27 cellular contexts compared by ENCODE assay signal in the genomic region with DNA sequence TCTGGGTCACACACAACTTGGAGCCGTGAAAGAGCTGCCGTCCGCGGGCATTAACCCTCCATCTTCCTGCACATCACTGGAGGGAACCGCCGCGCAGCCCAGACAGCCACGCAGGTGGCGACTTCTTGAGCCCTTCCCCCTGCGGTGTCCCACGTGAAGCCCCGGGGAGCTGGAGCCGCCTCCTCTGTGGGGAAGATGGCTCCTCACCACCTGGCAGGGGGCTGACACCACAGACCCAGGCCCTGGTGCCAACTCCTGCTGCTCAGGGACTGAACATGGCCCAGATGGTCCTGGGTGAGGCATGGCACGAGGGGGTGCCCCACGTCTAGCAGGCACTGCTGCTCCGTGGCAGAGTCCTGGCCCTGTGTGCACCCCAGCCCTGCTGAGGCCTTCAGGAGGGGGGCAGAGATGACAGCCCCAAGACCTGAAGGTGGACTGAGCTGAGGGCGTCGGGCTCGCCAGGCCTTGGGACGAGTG. TPM values are rescaled to one million over a fixed set of nuclear protein-coding genes. Genes with fewer than 3 reads are reported as not detected.
"Had no signal": no experiment of that assay in that cellular context is flagged by ENCODE, and none has a peak within 500 bp of the region (broad histone marks: within the 10 kb centered on the region; RNA-seq: fewer than 3 reads in every experiment).

No MANE protein-coding gene starts in this region.

- H3K9me3 Mint-ChIP-seq: activated B cell treated with CpG ODN at 0.5 μM for 24 hours; activated CD4-positive, alpha-beta memory T cell treated with anti-CD3 and anti-CD28 coated beads for 36 hours; activated CD4-positive, alpha-beta T cell treated with anti-CD3 and anti-CD28 coated beads, Interleukin-2, amount 10 ng/mL, durations not matched to agents 24 days and 14 days; activated naive CD4-positive, alpha-beta T cell treated with anti-CD3 and anti-CD28 coated beads for 36 hours; activated T-helper 17 cell treated with anti-CD3 and anti-CD28 coated beads, Interleukin-2, amount 50 U/mL, for 72 hours; T-cell had no signal

- H3K9me3 ChIP-seq: Peyer's patch had no signal

- H3K27ac Mint-ChIP-seq: activated B cell treated with CpG ODN at 0.5 μM for 24 hours; activated CD4-positive, alpha-beta memory T cell treated with anti-CD3 and anti-CD28 coated beads for 36 hours; activated CD4-positive, alpha-beta T cell treated with anti-CD3 and anti-CD28 coated beads, Interleukin-2, amount 10 ng/mL, durations not matched to agents 24 days and 14 days; activated naive CD4-positive, alpha-beta T cell treated with anti-CD3 and anti-CD28 coated beads for 36 hours; activated naive CD8-positive, alpha-beta T cell; activated T-helper 17 cell treated with anti-CD3 and anti-CD28 coated beads, Interleukin-2, amount 50 U/mL, for 72 hours; T-cell had no signal

- ATAC-seq: activated T-helper 17 cell treated with anti-CD3 and anti-CD28 coated beads, Interleukin-2, amount 50 U/mL, for 72 hours; T-cell had no signal

- H3K27ac ChIP-seq: brain microvascular endothelial cell, Peyer's patch, RWPE1 had no signal

- H3K4me1 Mint-ChIP-seq: activated B cell treated with CpG ODN at 0.5 μM for 24 hours; activated CD4-positive, alpha-beta T cell treated with anti-CD3 and anti-CD28 coated beads, Interleukin-2, amount 10 ng/mL, durations not matched to agents 24 days and 14 days; activated T-helper 17 cell treated with anti-CD3 and anti-CD28 coated beads, Interleukin-2, amount 50 U/mL, for 72 hours; T-cell had no signal

- DNase-seq: activated B cell treated with CpG ODN at 0.5 μM for 24 hours; activated CD4-positive, alpha-beta memory T cell treated with anti-CD3 and anti-CD28 coated beads for 36 hours; activated CD4-positive, alpha-beta T cell treated with anti-CD3 and anti-CD28 coated beads for 1 hour; activated CD4-positive, alpha-beta T cell treated with anti-CD3 and anti-CD28 coated beads, Interleukin-2, amount 10 ng/mL, durations not matched to agents 24 days and 14 days; activated CD8-positive, alpha-beta memory T cell treated with anti-CD3 and anti-CD28 coated beads for 24 hours; activated gamma-delta T cell; activated naive CD4-positive, alpha-beta T cell treated with anti-CD3 and anti-CD28 coated beads for 36 hours; activated T-cell treated with anti-CD3 and anti-CD28 coated beads for 4 hours; activated T-cell treated with anti-CD3 and anti-CD28 coated beads, Interleukin-2, amount 50 U/mL, for 48 hours; amygdala; brain microvascular endothelial cell; caudate nucleus; MM.1S; NCI-H1105; NCI-H1436; NCI-H1694 treated with DMSO at 0.1 percent for 48 hours; NCI-H2029 treated with DMSO at 0.1 percent for 48 hours; NCI-H510A treated with DMSO at 0.1 percent for 48 hours; NCI-H69; SIG-M5; T-cell; T-helper 2 cell; T1000 had no signal

- H3K36me3 Mint-ChIP-seq: activated CD4-positive, alpha-beta memory T cell treated with anti-CD3 and anti-CD28 coated beads for 36 hours; activated naive CD8-positive, alpha-beta T cell; T-cell had no signal

- H3K4me1 ChIP-seq: Peyer's patch had no signal

- H3K27me3 ChIP-seq: brain microvascular endothelial cell, Peyer's patch had no signal

- H3K4me3 ChIP-seq: Peyer's patch had no signal

- H3K4me3 Mint-ChIP-seq: activated B cell treated with CpG ODN at 0.5 μM for 24 hours; activated CD4-positive, alpha-beta memory T cell treated with anti-CD3 and anti-CD28 coated beads for 36 hours; activated CD4-positive, alpha-beta T cell treated with anti-CD3 and anti-CD28 coated beads, Interleukin-2, amount 10 ng/mL, durations not matched to agents 24 days and 14 days; activated naive CD4-positive, alpha-beta T cell treated with anti-CD3 and anti-CD28 coated beads for 36 hours; activated naive CD8-positive, alpha-beta T cell; activated T-helper 17 cell treated with anti-CD3 and anti-CD28 coated beads, Interleukin-2, amount 50 U/mL, for 72 hours; T-cell had no signal

- H3K36me3 ChIP-seq: brain microvascular endothelial cell, Peyer's patch had no signal

RNA-seq across cellular contexts. Expression of gene IRX4, which starts 42.6 kb away (rescaled TPM):
- total RNA-seq: activated B cell treated with CpG ODN at 0.5 μM for 24 hours; activated CD4-positive, alpha-beta memory T cell treated with anti-CD3 and anti-CD28 coated beads for 36 hours; activated CD4-positive, alpha-beta T cell treated with anti-CD3 and anti-CD28 coated beads, Interleukin-2, amount 10 ng/mL, durations not matched to agents 24 days and 14 days; activated naive CD4-positive, alpha-beta T cell treated with anti-CD3 and anti-CD28 coated beads for 36 hours; activated T-helper 17 cell treated with anti-CD3 and anti-CD28 coated beads, Interleukin-2, amount 50 U/mL, for 72 hours; Peyer's patch; T-cell had no signal
